ENCODE assay signal across 17 cellular contexts in the genomic region with DNA sequence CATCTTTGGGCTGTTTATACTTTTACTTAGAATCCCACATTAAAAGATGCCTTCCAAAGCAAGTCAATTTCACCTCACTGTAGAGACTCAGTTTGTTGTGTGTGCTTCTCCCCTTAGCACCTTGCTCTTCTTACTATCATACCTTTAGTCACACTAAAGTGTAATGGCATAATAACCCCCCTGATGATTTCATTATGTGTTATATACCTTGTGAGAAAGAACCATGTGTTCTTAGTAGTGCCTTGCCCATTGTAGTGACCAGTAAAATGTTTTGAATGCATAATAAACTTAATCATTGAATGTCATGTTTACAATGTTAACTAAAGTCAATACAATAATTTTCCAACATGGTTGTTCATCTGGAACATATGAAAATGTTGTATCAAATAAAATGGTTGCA.
DNase-seq lines count a peak whose midpoint lies in the region; ATAC-seq and TF ChIP-seq lines count a peak whose summit lies in the region.
"Had no signal": no experiment of that assay in that cellular context is flagged by ENCODE, and none has a peak within 500 bp of the region (broad histone marks: within the 10 kb centered on the region; RNA-seq: fewer than 3 reads in every experiment).

No MANE protein-coding gene starts in this region.

- H2AFZ ChIP-seq in SU-DHL-6 (ENCODE audit: low read depth, low read length, severe bottlenecking): peak overlapping the region; percentile 64

- no peaks in the 10 kb centered on the region for H3K9me2 ChIP-seq in SU-DHL-6 (replicated peaks; ENCODE audit: insufficient read depth, low read length)

- H3K27ac ChIP-seq in 22Rv1 (0 out of 2 replicates have a peak overlapping the region, but pooled peaks have one; percentile 25), SU-DHL-6 (ENCODE audit: low read depth, low read length) (no peak overlapping the region)
- H3K27ac ChIP-seq: BLaER1 had no signal

- no peaks in the 10 kb centered on the region for H3F3A ChIP-seq in SU-DHL-6 (ENCODE audit: insufficient read depth)

- no peak for TF ChIP-seq CTCF in 22Rv1 (IDR thresholded peaks at IDR 0.05)
- no peak for TF ChIP-seq CTCF in SU-DHL-6 (IDR thresholded peaks at IDR 0.05; ENCODE audit: insufficient read depth, low read length, poor library complexity, severe bottlenecking)
- TF ChIP-seq CTCF in mucosa of descending colon (IDR thresholded peaks at IDR 0.05): no peak

- H3K36me3 ChIP-seq in SU-DHL-6 (ENCODE audit: low read length) (no peaks in the 10 kb centered on the region), mucosa of descending colon (ENCODE audit: low read depth) (no peaks in the 10 kb centered on the region)
- H3K36me3 ChIP-seq: BE2C, BLaER1 had no signal

- H3K9ac ChIP-seq in SU-DHL-6 (ENCODE audit: low read length): no peak overlapping the region
- H3K9ac ChIP-seq: BLaER1 had no signal

- peaks cover 18% of the 10 kb centered on the region for H3K4me1 ChIP-seq in mucosa of descending colon (ENCODE audit: low read depth)
- H3K4me1 ChIP-seq: BE2C, BLaER1 had no signal

- H3K79me2 ChIP-seq in SU-DHL-6 (ENCODE audit: insufficient read depth, low read length): no peaks in the 10 kb centered on the region

- no peak overlapping the region for H3K4me3 ChIP-seq in SU-DHL-6 (ENCODE audit: insufficient read depth, low read length, poor library complexity, severe bottlenecking)
- H3K4me3 ChIP-seq in mucosa of descending colon: no peak overlapping the region
- H3K4me3 ChIP-seq: BLaER1 had no signal

- H3K9me3 ChIP-seq in SU-DHL-6 (ENCODE audit: insufficient read depth, low read length): peaks cover 4% of the 10 kb centered on the region; the same call in 1 of the 2 replicates
- H3K9me3 ChIP-seq in mucosa of descending colon: no peaks in the 10 kb centered on the region
- H3K9me3 ChIP-seq: BE2C, BLaER1 had no signal

- ATAC-seq in mucosa of descending colon: peak; percentile 77
- ATAC-seq in GM18870 (IDR thresholded peaks at IDR 0.05; ENCODE audit: unreplicated experiment): no peak

- H3K27me3 ChIP-seq in SU-DHL-6 (ENCODE audit: low read length): no peaks in the 10 kb centered on the region
- H3K27me3 ChIP-seq: BE2C, BLaER1 had no signal

- H4K20me1 ChIP-seq in SU-DHL-6 (ENCODE audit: low read depth, low read length): no peaks in the 10 kb centered on the region
- H4K20me1 ChIP-seq: BLaER1 had no signal

- DNase-seq in mucosa of descending colon (no peak), HPDE6-E6E7 (ENCODE audit: extremely low spot score) (no peak), medulla oblongata (ENCODE audit: extremely low spot score) (no peak)
- DNase-seq: 8988T; ACHN; BE2C; C1 segment of cervical spinal cord; CD4-positive, alpha-beta memory T cell; CD4-positive, CD25-positive, alpha-beta regulatory T cell; CD8-positive, alpha-beta memory T cell; COR-L47; DMS79 treated with DMSO at 0.1 percent for 48 hours; GF-D8 had no signal

- no peak overlapping the region for H3K4me2 ChIP-seq in SU-DHL-6 (ENCODE audit: low read depth, low read length, poor library complexity, severe bottlenecking)
- H3K4me2 ChIP-seq: BLaER1 had no signal

- intact Hi-C loops in mucosa of descending colon (cut with DNase I, micrococcal nuclease): no loop called here
